ENCODE assay signal across 8 cellular contexts in genomic region chr6:70371454-70372105, GRCh38. TPM values are rescaled to one million over a fixed set of nuclear protein-coding genes. Genes with fewer than 3 reads are reported as not detected.
DNase-seq lines count a peak whose midpoint lies in the region; ATAC-seq, FAIRE-seq and TF ChIP-seq lines count a peak whose summit lies in the region.

No MANE protein-coding gene starts in this region.

- dilution Hi-C loops in mammary epithelial cell (cut with HindIII; ENCODE audit: low sequenced_read_pairs) = no loop called here

- in situ Hi-C loops in ACHN (cut with HindIII; ENCODE audit: low pct_ligation_motif_present, low pct_unique_long_range_greater_than_20kb, low sequenced_read_pairs) = no loop called here
- in situ Hi-C loops in GM13976 (cut with MboI; ENCODE audit: low sequenced_read_pairs, unreplicated experiment) = no loop called here
- in situ Hi-C loops in mammary epithelial cell (cut with MboI; ENCODE audit: low sequenced_read_pairs in 2 of 2) = no loop called here

- ATAC-seq in right lobe of liver = peak; percentile 64 to 79 (median 76)

- no peak for FAIRE-seq in HTR-8/SVneo (lab: Jason Lieb, UNC)

- 27% methylated on average over 1 of the region's 1 CpG for WGBS in mammary epithelial cell (ENCODE audit: low coverage, missing lambda C conversion rate)
- WGBS in right lobe of liver (ENCODE audit: insufficient coverage, low coverage, low lambda C conversion rate, missing lambda C conversion rate) = 3% methylated on average over 1 of the region's 1 CpG

- BruUV-seq in mammary epithelial cell (replicated peaks; lab: Mats Ljungman, UMichigan) = no TSS peak

- H3K4me1 ChIP-seq in mammary epithelial cell (ENCODE audit: insufficient read depth, low read length) (peaks cover 18% of the 10 kb centered on the region), right lobe of liver (no peaks in the 10 kb centered on the region)

- no peaks in the 10 kb centered on the region for H3K79me2 ChIP-seq in mammary epithelial cell (ENCODE audit: insufficient read depth, low read length)

- H4K20me1 ChIP-seq in mammary epithelial cell (ENCODE audit: insufficient read depth, low read length) = no peaks in the 10 kb centered on the region

- TF ChIP-seq CTCF in GM13976 (IDR thresholded peaks at IDR 0.05; ENCODE audit: borderline replicate concordance, control extremely low read depth, extremely low read depth, insufficient read depth, missing control alignments) (no peak), mammary epithelial cell (conservative IDR thresholded peaks at IDR 0.05 in 1 of 2, IDR thresholded peaks at IDR 0.05 in 1 of 2; ENCODE audit: extremely low read depth in 1 of 2, insufficient read depth in 1 of 2, low read depth in 1 of 2, low read length in 2 of 2) (peak; percentile 72), right lobe of liver (IDR thresholded peaks at IDR 0.05) (peak; percentile 59 to 75 (median 69))

- no peak overlapping the region for H3K9ac ChIP-seq in mammary epithelial cell (ENCODE audit: insufficient read depth, low read length)

- H3K27ac ChIP-seq in mammary epithelial cell (ENCODE audit: insufficient read depth, low read depth, low read length) (no peak overlapping the region), right lobe of liver (no peak overlapping the region)

- no peak for TF ChIP-seq POLR2A in right lobe of liver (IDR thresholded peaks at IDR 0.05)

- no peaks in the 10 kb centered on the region for H3K36me3 ChIP-seq in mammary epithelial cell (ENCODE audit: insufficient read depth, low read length)
- no peaks in the 10 kb centered on the region for H3K36me3 ChIP-seq in right lobe of liver

- intact Hi-C loops in mammary epithelial cell (cut with micrococcal nuclease) (loop anchor here (1.0 to 10.0 kb wide), 4 partner anchors 42 to 641 kb away; partner anchors contain the start of genes FAM135A and SMAP1), right lobe of liver (cut with DNase I) (no loop called here)

- H3K27me3 ChIP-seq in mammary epithelial cell (ENCODE audit: insufficient read depth, low read length) = peaks cover 18% of the 10 kb centered on the region
- H3K27me3 ChIP-seq in right lobe of liver = no peaks in the 10 kb centered on the region

- CTCF ChIA-PET in mammary epithelial cell (lab: Charles Lee; ENCODE audit: low non-redundant PET) = interaction anchor here (0.6 to 1.0 kb wide), 8 partner anchors 28 to 308 kb away, joined by 3 to 5 read pairs (median 3); partner anchors contain the start of gene FAM135A

- H3K4me3 ChIP-seq in mammary epithelial cell (replicated peaks in 1 of 3; ENCODE audit: insufficient read depth in 1 of 3, low read depth in 2 of 3, low read length in 3 of 3) (no peak overlapping the region), right lobe of liver (no peak overlapping the region)

- H3K9me3 ChIP-seq in mammary epithelial cell (replicated peaks; ENCODE audit: insufficient read depth, low read length) (no peaks in the 10 kb centered on the region), right lobe of liver (no peaks in the 10 kb centered on the region)

- H2AFZ ChIP-seq in mammary epithelial cell (ENCODE audit: low read depth, low read length) = no peak overlapping the region

- H3K4me2 ChIP-seq in mammary epithelial cell (ENCODE audit: insufficient read depth, low read depth, low read length) = no peak overlapping the region

- peak; percentile 74 for DNase-seq in ACHN
- DNase-seq in GM13976 (ENCODE audit: low spot score) = peak; percentile 36
- DNase-seq in HTR-8/SVneo (ENCODE audit: insufficient read length, low spot score) = peak; percentile 36
- DNase-seq in NCI-H82 (lab: John Stamatoyannopoulos, UW) = peak; percentile 91
- DNase-seq in mammary epithelial cell = peak; percentile 67
- no peak for DNase-seq in right lobe of liver
- DNase-seq in NK-92 (lab: John Stamatoyannopoulos, UW; ENCODE audit: unreplicated experiment) = no peak
- no peak for DNase-seq in activated CD4-positive, alpha-beta T cell treated with anti-CD3 and anti-CD28 coated beads, Interleukin-2, amount 50 U/mL, for 1 hour

RNA-seq across cellular contexts. Expression of gene FAM135A, which starts 41.7 kb away (rescaled TPM):
- total RNA-seq in mammary epithelial cell (10 to 100 TPM; 21.2 to 30.0 TPM), right lobe of liver (10 to 100 TPM in 2 of 6 experiments, 1 to 10 TPM in 4; 3.9 to 17.0 (median 8.0) TPM)
- 13.2 TPM for polyA plus RNA-seq in mammary epithelial cell
- polyA minus RNA-seq in mammary epithelial cell = 11.3 TPM

Comparison
In these comparisons a context has a peak if more than half of its experiments do, and no peak if none do; other contexts are left out.
1. DNase-seq: peak in ACHN (single experiment), GM13976 (single experiment), HTR-8/SVneo (single experiment), NCI-H82 (single experiment) and mammary epithelial cell (single experiment); none in right lobe of liver (0 of 3), NK-92 (single experiment) and activated CD4-positive, alpha-beta T cell treated with anti-CD3 and anti-CD28 coated beads, Interleukin-2, amount 50 U/mL, for 1 hour (single experiment).